Comparison of ENCODE assay signal across 2 cellular contexts in genomic region chr1:223046463-223046862, GRCh38.
A peak's percentile ranks its signal among the peaks of the same experiment; 100 is the strongest.
TF ChIP-seq lines count a peak whose summit lies in the region.

No MANE protein-coding gene starts in this region.

TF ChIP-seq in K562, 482 proteins besides CTCF, POLR2A, EP300 and RAD21:
- peak; percentile 64; the same call in 1 of the 2 replicates for TF ChIP-seq ZNF431 (CRISPR knock-in tag; IDR thresholded peaks at IDR 0.05)

TF ChIP-seq in HepG2, 621 proteins besides CTCF, POLR2A, EP300 and RAD21:
- TF ChIP-seq ZNF431 (CRISPR knock-in tag; IDR thresholded peaks at IDR 0.05; ENCODE audit: borderline replicate concordance, low read depth) (peak; percentile 88; the same call in 1 of the 2 replicates), REPIN1 (CRISPR knock-in tag; IDR thresholded peaks at IDR 0.05; ENCODE audit: borderline replicate concordance, low read depth) (0 out of 2 replicates have a peak, but pooled peaks have one; percentile 11), MLX (CRISPR knock-in tag; IDR thresholded peaks at IDR 0.05) (0 out of 2 replicates have a peak, but pooled peaks have one; percentile 0), ZNF430 (CRISPR knock-in tag; IDR thresholded peaks at IDR 0.05) (peak; percentile 86)
